ENCODE assay signal across 16 cellular contexts in genomic region chr1:167482184-167482583, GRCh38. TPM values are rescaled to one million over a fixed set of nuclear protein-coding genes. Genes with fewer than 3 reads are reported as not detected.
DNase-seq lines count a peak whose midpoint lies in the region; ATAC-seq lines count a peak whose summit lies in the region.
"Had no signal": no experiment of that assay in that cellular context is flagged by ENCODE, and none has a peak within 500 bp of the region (broad histone marks: within the 10 kb centered on the region; RNA-seq: fewer than 3 reads in every experiment).

No MANE protein-coding gene starts in this region.

- peaks cover 2% of the 10 kb centered on the region for H3K36me3 Mint-ChIP-seq in T-helper 17 cell (ENCODE audit: low read depth)
- peaks cover 94% of the 10 kb centered on the region for H3K36me3 Mint-ChIP-seq in activated CD8-positive, alpha-beta T cell treated with anti-CD3 and anti-CD28 coated beads, Interleukin-2, amount 10 ng/mL, durations not matched to agents 7 days and 5 days (ENCODE audit: low read depth)
- peaks cover 51% of the 10 kb centered on the region for H3K36me3 Mint-ChIP-seq in central memory CD8-positive, alpha-beta T cell (ENCODE audit: insufficient read depth)
- H3K36me3 Mint-ChIP-seq: stimulated activated memory B cell treated with anti-CD40 and anti-IgM and Interleukin-4, amounts not matched to agents 10 μg/mL and 1 μg/mL and 100 μg/mL, for 72 hours had no signal

- peak overlapping the region; percentile 86 for H3K4me3 Mint-ChIP-seq in T-helper 17 cell
- peak overlapping the region; percentile 73 for H3K4me3 Mint-ChIP-seq in activated CD8-positive, alpha-beta T cell treated with anti-CD3 and anti-CD28 coated beads, Interleukin-2, amount 10 ng/mL, durations not matched to agents 7 days and 5 days
- H3K4me3 Mint-ChIP-seq in central memory CD8-positive, alpha-beta T cell, result peak overlapping the region; percentile 65
- H3K4me3 Mint-ChIP-seq: stimulated activated memory B cell treated with anti-CD40 and anti-IgM and Interleukin-4, amounts not matched to agents 10 μg/mL and 1 μg/mL and 100 μg/mL, for 72 hours had no signal

- peaks cover 77% of the 10 kb centered on the region for H3K4me1 Mint-ChIP-seq in T-helper 17 cell
- H3K4me1 Mint-ChIP-seq in activated CD8-positive, alpha-beta T cell treated with anti-CD3 and anti-CD28 coated beads, Interleukin-2, amount 10 ng/mL, durations not matched to agents 7 days and 5 days (ENCODE audit: low read depth), result peaks cover 97% of the 10 kb centered on the region
- peaks cover 96% of the 10 kb centered on the region for H3K4me1 Mint-ChIP-seq in central memory CD8-positive, alpha-beta T cell
- H3K4me1 Mint-ChIP-seq: stimulated activated memory B cell treated with anti-CD40 and anti-IgM and Interleukin-4, amounts not matched to agents 10 μg/mL and 1 μg/mL and 100 μg/mL, for 72 hours had no signal

- POLR2A ChIA-PET in activated CD8-positive, alpha-beta T cell treated with anti-CD3 and anti-CD28 coated beads, Interleukin-2, amount 10 ng/mL, durations not matched to agents 7 days and 5 days (lab: Charles Lee), result interaction anchor here (1.4 to 2.4 kb wide), 3 partner anchors 10 to 35 kb away, joined by 4 to 13 read pairs (median 12); partner anchors contain the start of gene CD247

- no peaks in the 10 kb centered on the region for H3K27me3 Mint-ChIP-seq in T-helper 17 cell
- no peaks in the 10 kb centered on the region for H3K27me3 Mint-ChIP-seq in activated CD8-positive, alpha-beta T cell treated with anti-CD3 and anti-CD28 coated beads, Interleukin-2, amount 10 ng/mL, durations not matched to agents 7 days and 5 days (ENCODE audit: low read depth)
- H3K27me3 Mint-ChIP-seq in central memory CD8-positive, alpha-beta T cell, result no peaks in the 10 kb centered on the region

- H3K9me3 Mint-ChIP-seq in activated CD8-positive, alpha-beta T cell treated with anti-CD3 and anti-CD28 coated beads, Interleukin-2, amount 10 ng/mL, durations not matched to agents 7 days and 5 days (ENCODE audit: insufficient read depth), result no peaks in the 10 kb centered on the region
- H3K9me3 Mint-ChIP-seq in central memory CD8-positive, alpha-beta T cell, result no peaks in the 10 kb centered on the region
- H3K9me3 Mint-ChIP-seq: stimulated activated memory B cell treated with anti-CD40 and anti-IgM and Interleukin-4, amounts not matched to agents 10 μg/mL and 1 μg/mL and 100 μg/mL, for 72 hours had no signal

- H3K27ac Mint-ChIP-seq in T-helper 17 cell, result peak overlapping the region; percentile 98
- peak overlapping the region; percentile 96 for H3K27ac Mint-ChIP-seq in activated CD8-positive, alpha-beta T cell treated with anti-CD3 and anti-CD28 coated beads, Interleukin-2, amount 10 ng/mL, durations not matched to agents 7 days and 5 days
- H3K27ac Mint-ChIP-seq in central memory CD8-positive, alpha-beta T cell (ENCODE audit: low read depth), result peak overlapping the region; percentile 93
- H3K27ac Mint-ChIP-seq: stimulated activated memory B cell treated with anti-CD40 and anti-IgM and Interleukin-4, amounts not matched to agents 10 μg/mL and 1 μg/mL and 100 μg/mL, for 72 hours had no signal

- no peaks in the 10 kb centered on the region for H3K9me3 ChIP-seq in T-helper 17 cell (ENCODE audit: control insufficient read depth, low read length, poor library complexity, severe bottlenecking)
- H3K9me3 ChIP-seq: BLaER1 treated with 17β-estradiol and CSF1 and Interleukin-3, amounts not matched to agents 10 nM and 100 nM; heart left ventricle; psoas muscle had no signal

- peak; percentile 65 for ATAC-seq in T-helper 17 cell
- peak; percentile 21 for ATAC-seq in activated CD8-positive, alpha-beta T cell treated with anti-CD3 and anti-CD28 coated beads, Interleukin-2, amount 10 ng/mL, durations not matched to agents 7 days and 5 days
- no peak for ATAC-seq in central memory CD8-positive, alpha-beta T cell (replicated peaks; ENCODE audit: extremely low read depth, poor library complexity, severe bottlenecking)
- ATAC-seq: esophagus mucosa; heart left ventricle; left cardiac atrium; psoas muscle; stimulated activated memory B cell treated with anti-CD40 and anti-IgM and Interleukin-4, amounts not matched to agents 10 μg/mL and 1 μg/mL and 100 μg/mL, for 72 hours had no signal

- CTCF ChIA-PET in activated CD8-positive, alpha-beta T cell treated with anti-CD3 and anti-CD28 coated beads, Interleukin-2, amount 10 ng/mL, durations not matched to agents 7 days and 5 days (lab: Charles Lee), result interaction anchor here (0.8 to 2.2 kb wide), 5 partner anchors 9 to 58 kb away, joined by 3 to 5 read pairs (median 4); no protein-coding TSS in a partner anchor

- DNase-seq in T-helper 17 cell (no peak), NCI-H510A treated with DMSO at 0.1 percent for 48 hours (lab: John Stamatoyannopoulos, UW) (no peak), DMS79 treated with DMSO at 0.1 percent for 48 hours (lab: John Stamatoyannopoulos, UW) (no peak), 8988T (no peak)
- DNase-seq in activated CD8-positive, alpha-beta T cell treated with anti-CD3 and anti-CD28 coated beads, Interleukin-2, amount 10 ng/mL, durations not matched to agents 7 days and 5 days, result peak; percentile 64
- DNase-seq in central memory CD8-positive, alpha-beta T cell (ENCODE audit: low spot score in 2 of 2), result no peak
- peak; percentile 26 for DNase-seq in stimulated activated naive CD4-positive, alpha-beta T cell treated with Interleukin-2 at 50 U/mL for 16 hours (lab: John Stamatoyannopoulos, UW)
- DNase-seq: GF-D8, heart left ventricle, left cardiac atrium, NCI-H2081, psoas muscle had no signal

RNA-seq across cellular contexts. Expression of gene CD247, which starts 36.1 kb away (rescaled TPM):
- total RNA-seq in T-helper 17 cell, result 100 to 1,000 TPM; 265 to 295 TPM
- 100 to 1,000 TPM; 243 to 251 TPM for total RNA-seq in activated CD8-positive, alpha-beta T cell treated with anti-CD3 and anti-CD28 coated beads, Interleukin-2, amount 10 ng/mL, durations not matched to agents 7 days and 5 days
- total RNA-seq: H4 had no signal

Comparison
In these comparisons a context has a peak if more than half of its experiments do, and no peak if none do; other contexts are left out.
1. DNase-seq: peak in activated CD8-positive, alpha-beta T cell treated with anti-CD3 and anti-CD28 coated beads, Interleukin-2, amount 10 ng/mL, durations not matched to agents 7 days and 5 days (single experiment) and stimulated activated naive CD4-positive, alpha-beta T cell treated with Interleukin-2 at 50 U/mL for 16 hours (single experiment); none in T-helper 17 cell (0 of 3), central memory CD8-positive, alpha-beta T cell (0 of 2), NCI-H510A treated with DMSO at 0.1 percent for 48 hours (single experiment), DMS79 treated with DMSO at 0.1 percent for 48 hours (single experiment) and 8988T (single experiment).
2. Peak in every context shown above with its lines, with median percentiles within 50 percentile points of each other: H3K27ac Mint-ChIP-seq and H3K4me3 Mint-ChIP-seq.